Comparison of ENCODE assay signal across 8 cellular contexts in genomic region chr12:48681416-48681737, GRCh38. TPM values are rescaled to one million over a fixed set of nuclear protein-coding genes. Genes with fewer than 3 reads are reported as not detected.
DNase-seq lines count a peak whose midpoint lies in the region; ATAC-seq and TF ChIP-seq lines count a peak whose summit lies in the region.

No MANE protein-coding gene starts in this region.

- H3K79me2 ChIP-seq in OCI-LY7 (ENCODE audit: insufficient read depth, low read depth, low read length): peaks cover 56% of the 10 kb centered on the region

- BruUV-seq in OCI-LY7 (replicated peaks; lab: Mats Ljungman, UMichigan): no TSS peak

- peak overlapping the region; percentile 56 for H3K27ac ChIP-seq in OCI-LY7 (ENCODE audit: low read depth, low read length, poor library complexity, severe bottlenecking)
- peak overlapping the region; percentile 84 for H3K27ac ChIP-seq in effector memory CD4-positive, alpha-beta T cell (ENCODE audit: insufficient read depth, low read length, poor library complexity, severe bottlenecking)

- TF ChIP-seq CTCF in OCI-LY7 (conservative IDR thresholded peaks at IDR 0.05; ENCODE audit: low read length) (no peak), mucosa of descending colon (IDR thresholded peaks at IDR 0.05) (no peak)

- peaks cover 43% of the 10 kb centered on the region for H3K4me1 ChIP-seq in OCI-LY7 (ENCODE audit: insufficient read depth, low read length, poor library complexity, severe bottlenecking)
- H3K4me1 ChIP-seq in effector memory CD4-positive, alpha-beta T cell (ENCODE audit: control insufficient read depth, insufficient read depth, low read length, poor library complexity, severe bottlenecking): peaks cover 17% of the 10 kb centered on the region
- H3K4me1 ChIP-seq in mucosa of descending colon (ENCODE audit: low read depth): peaks cover 19% of the 10 kb centered on the region

- POLR2A ChIA-PET in OCI-LY7 (lab: Charles Lee): interaction anchor here (2.1 kb wide), 1 partner anchor 19 kb away, joined by 6 read pairs; no protein-coding TSS in a partner anchor

- no peaks in the 10 kb centered on the region for H3K9me2 ChIP-seq in OCI-LY7 (ENCODE audit: insufficient read depth, low read length)

- CTCF ChIA-PET in OCI-LY7 (lab: Charles Lee; ENCODE audit: unreplicated experiment): no interaction called here

- H2AFZ ChIP-seq in OCI-LY7 (ENCODE audit: low read length): peak overlapping the region; percentile 48; the same call in 1 of the 2 replicates

- H3K4me2 ChIP-seq in OCI-LY7 (ENCODE audit: low read length): peak overlapping the region; percentile 69

- peak; percentile 1 for ATAC-seq in mucosa of descending colon

- peaks cover 45% of the 10 kb centered on the region for H3K36me3 ChIP-seq in OCI-LY7 (ENCODE audit: insufficient read depth, low read length)
- peaks cover 12% of the 10 kb centered on the region for H3K36me3 ChIP-seq in effector memory CD4-positive, alpha-beta T cell (ENCODE audit: control insufficient read depth, insufficient read depth, low read length)
- peaks cover 4% of the 10 kb centered on the region for H3K36me3 ChIP-seq in mucosa of descending colon (ENCODE audit: low read depth)

- H3K4me3 ChIP-seq in OCI-LY7 (ENCODE audit: low read depth, low read length, poor library complexity, severe bottlenecking) (peak overlapping the region; percentile 87), mucosa of descending colon (peak overlapping the region; percentile 60)
- H3K4me3 ChIP-seq in effector memory CD4-positive, alpha-beta T cell (ENCODE audit: insufficient read depth, low read depth, low read length, poor library complexity, severe bottlenecking): peak overlapping the region; percentile 75

- no peaks in the 10 kb centered on the region for H3K9me3 ChIP-seq in OCI-LY7 (ENCODE audit: low read length)
- H3K9me3 ChIP-seq in effector memory CD4-positive, alpha-beta T cell (ENCODE audit: control insufficient read depth, low read length): no peaks in the 10 kb centered on the region
- no peaks in the 10 kb centered on the region for H3K9me3 ChIP-seq in mucosa of descending colon

- H4K20me1 ChIP-seq in OCI-LY7 (ENCODE audit: insufficient read depth, low read length): peaks cover 27% of the 10 kb centered on the region

- DNase-seq in NCI-H1105 treated with DMSO at 0.1 percent for 48 hours (lab: John Stamatoyannopoulos, UW): peak; percentile 1
- no peak for DNase-seq in NCI-H1105 (lab: John Stamatoyannopoulos, UW)
- DNase-seq in OCI-LY7 (ENCODE audit: low spot score): peak; percentile 46
- DNase-seq in effector memory CD4-positive, alpha-beta T cell: no peak
- DNase-seq in mucosa of descending colon: no peak
- DNase-seq in NCI-H226: no peak
- no peak for DNase-seq in C1 segment of cervical spinal cord (lab: John Stamatoyannopoulos, UW)
- DNase-seq in NCI-H187 (lab: John Stamatoyannopoulos, UW): no peak

- intact Hi-C loops in OCI-LY7 (cut with micrococcal nuclease; ENCODE audit: unreplicated experiment) (no loop called here), mucosa of descending colon (cut with DNase I, micrococcal nuclease) (no loop called here)

- H3K27me3 ChIP-seq in effector memory CD4-positive, alpha-beta T cell (replicated peaks; ENCODE audit: control insufficient read depth, insufficient read depth, low read length, poor library complexity, severe bottlenecking): no peaks in the 10 kb centered on the region

RNA-seq across cellular contexts. Expression of gene KANSL2, which starts 0.7 kb away (rescaled TPM):
- total RNA-seq in OCI-LY7 (2014; rRNA removed; shearing (Covaris generic)): 47.1 and 58.5 TPM in 2 replicates
- total RNA-seq in OCI-LY7 (2022) (52.5 and 52.7 TPM in 2 replicates), mucosa of descending colon (10 to 100 TPM; 18.3 to 25.8 (median 22.6) TPM)

RNA-seq across cellular contexts. Expression of gene CCNT1, which starts 35.1 kb away (rescaled TPM):
- 23.6 and 30.9 TPM in 2 replicates for total RNA-seq in OCI-LY7 (2014; rRNA removed; shearing (Covaris generic))
- total RNA-seq in OCI-LY7 (2022): 57.7 and 59.1 TPM in 2 replicates
- 10 to 100 TPM; 25.7 to 40.9 (median 31.1) TPM for total RNA-seq in mucosa of descending colon

Comparison
In these comparisons a context has a peak if more than half of its experiments do, and no peak if none do; other contexts are left out.
1. DNase-seq: peak in NCI-H1105 treated with DMSO at 0.1 percent for 48 hours (single experiment) and OCI-LY7 (single experiment); none in NCI-H1105 (single experiment), effector memory CD4-positive, alpha-beta T cell (0 of 3), mucosa of descending colon (0 of 3), NCI-H226 (single experiment), C1 segment of cervical spinal cord (0 of 14) and NCI-H187 (0 of 2).
2. Peak in every context shown above with its lines, with median percentiles within 50 percentile points of each other: H3K4me3 ChIP-seq.